In genomic region chr1:9078035-9078948, GRCh38 we compare ENCODE assay signal across 1 cellular context.
TF ChIP-seq lines count a peak whose summit lies in the region.

No MANE protein-coding gene starts in this region.

TF ChIP-seq in GM12878, 131 proteins besides CTCF, POLR2A, EP300 and RAD21 (continued from another document and continues in another):
- TF ChIP-seq, protein P1, sequence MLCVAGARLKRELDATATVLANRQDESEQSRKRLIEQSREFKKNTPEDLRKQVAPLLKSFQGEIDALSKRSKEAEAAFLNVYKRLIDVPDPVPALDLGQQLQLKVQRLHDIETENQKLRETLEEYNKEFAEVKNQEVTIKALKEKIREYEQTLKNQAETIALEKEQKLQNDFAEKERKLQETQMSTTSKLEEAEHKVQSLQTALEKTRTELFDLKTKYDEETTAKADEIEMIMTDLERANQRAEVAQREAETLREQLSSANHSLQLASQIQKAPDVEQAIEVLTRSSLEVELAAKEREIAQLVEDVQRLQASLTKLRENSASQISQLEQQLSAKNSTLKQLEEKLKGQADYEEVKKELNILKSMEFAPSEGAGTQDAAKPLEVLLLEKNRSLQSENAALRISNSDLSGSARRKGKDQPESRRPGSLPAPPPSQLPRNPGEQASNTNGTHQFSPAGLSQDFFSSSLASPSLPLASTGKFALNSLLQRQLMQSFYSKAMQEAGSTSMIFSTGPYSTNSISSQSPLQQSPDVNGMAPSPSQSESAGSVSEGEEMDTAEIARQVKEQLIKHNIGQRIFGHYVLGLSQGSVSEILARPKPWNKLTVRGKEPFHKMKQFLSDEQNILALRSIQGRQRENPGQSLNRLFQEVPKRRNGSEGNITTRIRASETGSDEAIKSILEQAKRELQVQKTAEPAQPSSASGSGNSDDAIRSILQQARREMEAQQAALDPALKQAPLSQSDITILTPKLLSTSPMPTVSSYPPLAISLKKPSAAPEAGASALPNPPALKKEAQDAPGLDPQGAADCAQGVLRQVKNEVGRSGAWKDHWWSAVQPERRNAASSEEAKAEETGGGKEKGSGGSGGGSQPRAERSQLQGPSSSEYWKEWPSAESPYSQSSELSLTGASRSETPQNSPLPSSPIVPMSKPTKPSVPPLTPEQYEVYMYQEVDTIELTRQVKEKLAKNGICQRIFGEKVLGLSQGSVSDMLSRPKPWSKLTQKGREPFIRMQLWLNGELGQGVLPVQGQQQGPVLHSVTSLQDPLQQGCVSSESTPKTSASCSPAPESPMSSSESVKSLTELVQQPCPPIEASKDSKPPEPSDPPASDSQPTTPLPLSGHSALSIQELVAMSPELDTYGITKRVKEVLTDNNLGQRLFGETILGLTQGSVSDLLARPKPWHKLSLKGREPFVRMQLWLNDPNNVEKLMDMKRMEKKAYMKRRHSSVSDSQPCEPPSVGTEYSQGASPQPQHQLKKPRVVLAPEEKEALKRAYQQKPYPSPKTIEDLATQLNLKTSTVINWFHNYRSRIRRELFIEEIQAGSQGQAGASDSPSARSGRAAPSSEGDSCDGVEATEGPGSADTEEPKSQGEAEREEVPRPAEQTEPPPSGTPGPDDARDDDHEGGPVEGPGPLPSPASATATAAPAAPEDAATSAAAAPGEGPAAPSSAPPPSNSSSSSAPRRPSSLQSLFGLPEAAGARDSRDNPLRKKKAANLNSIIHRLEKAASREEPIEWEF (IDR thresholded peaks at IDR 0.05; ENCODE audit: insufficient replicate concordance, low read depth, low read length) = no peak
- no peak for TF ChIP-seq ZNF274 (IDR thresholded peaks at IDR 0.05; ENCODE audit: insufficient read depth, insufficient read length)
- no peak for TF ChIP-seq SUPT20H (IDR thresholded peaks at IDR 0.05; ENCODE audit: borderline replicate concordance, control insufficient read depth, low read depth, low read length)
- TF ChIP-seq KDM1A (IDR thresholded peaks at IDR 0.05; ENCODE audit: borderline replicate concordance) = no peak
- no peak for TF ChIP-seq MYC (IDR thresholded peaks at IDR 0.05; ENCODE audit: insufficient read depth, insufficient read length, insufficient replicate concordance, low read length, severe bottlenecking)
- no peak for TF ChIP-seq YBX1 (IDR thresholded peaks at IDR 0.05)
- TF ChIP-seq, protein P2, sequence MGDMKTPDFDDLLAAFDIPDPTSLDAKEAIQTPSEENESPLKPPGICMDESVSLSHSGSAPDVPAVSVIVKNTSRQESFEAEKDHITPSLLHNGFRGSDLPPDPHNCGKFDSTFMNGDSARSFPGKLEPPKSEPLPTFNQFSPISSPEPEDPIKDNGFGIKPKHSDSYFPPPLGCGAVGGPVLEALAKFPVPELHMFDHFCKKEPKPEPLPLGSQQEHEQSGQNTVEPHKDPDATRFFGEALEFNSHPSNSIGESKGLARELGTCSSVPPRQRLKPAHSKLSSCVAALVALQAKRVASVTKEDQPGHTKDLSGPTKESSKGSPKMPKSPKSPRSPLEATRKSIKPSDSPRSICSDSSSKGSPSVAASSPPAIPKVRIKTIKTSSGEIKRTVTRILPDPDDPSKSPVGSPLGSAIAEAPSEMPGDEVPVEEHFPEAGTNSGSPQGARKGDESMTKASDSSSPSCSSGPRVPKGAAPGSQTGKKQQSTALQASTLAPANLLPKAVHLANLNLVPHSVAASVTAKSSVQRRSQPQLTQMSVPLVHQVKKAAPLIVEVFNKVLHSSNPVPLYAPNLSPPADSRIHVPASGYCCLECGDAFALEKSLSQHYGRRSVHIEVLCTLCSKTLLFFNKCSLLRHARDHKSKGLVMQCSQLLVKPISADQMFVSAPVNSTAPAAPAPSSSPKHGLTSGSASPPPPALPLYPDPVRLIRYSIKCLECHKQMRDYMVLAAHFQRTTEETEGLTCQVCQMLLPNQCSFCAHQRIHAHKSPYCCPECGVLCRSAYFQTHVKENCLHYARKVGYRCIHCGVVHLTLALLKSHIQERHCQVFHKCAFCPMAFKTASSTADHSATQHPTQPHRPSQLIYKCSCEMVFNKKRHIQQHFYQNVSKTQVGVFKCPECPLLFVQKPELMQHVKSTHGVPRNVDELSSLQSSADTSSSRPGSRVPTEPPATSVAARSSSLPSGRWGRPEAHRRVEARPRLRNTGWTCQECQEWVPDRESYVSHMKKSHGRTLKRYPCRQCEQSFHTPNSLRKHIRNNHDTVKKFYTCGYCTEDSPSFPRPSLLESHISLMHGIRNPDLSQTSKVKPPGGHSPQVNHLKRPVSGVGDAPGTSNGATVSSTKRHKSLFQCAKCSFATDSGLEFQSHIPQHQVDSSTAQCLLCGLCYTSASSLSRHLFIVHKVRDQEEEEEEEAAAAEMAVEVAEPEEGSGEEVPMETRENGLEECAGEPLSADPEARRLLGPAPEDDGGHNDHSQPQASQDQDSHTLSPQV (IDR thresholded peaks at IDR 0.05) = peak; percentile 100
- no peak for TF ChIP-seq ZNF384 (IDR thresholded peaks at IDR 0.05; ENCODE audit: borderline replicate concordance, low read depth, low read length)
- TF ChIP-seq REST (IDR thresholded peaks at IDR 0.05; ENCODE audit: low read depth, low read length) = no peak
- TF ChIP-seq, protein P3, sequence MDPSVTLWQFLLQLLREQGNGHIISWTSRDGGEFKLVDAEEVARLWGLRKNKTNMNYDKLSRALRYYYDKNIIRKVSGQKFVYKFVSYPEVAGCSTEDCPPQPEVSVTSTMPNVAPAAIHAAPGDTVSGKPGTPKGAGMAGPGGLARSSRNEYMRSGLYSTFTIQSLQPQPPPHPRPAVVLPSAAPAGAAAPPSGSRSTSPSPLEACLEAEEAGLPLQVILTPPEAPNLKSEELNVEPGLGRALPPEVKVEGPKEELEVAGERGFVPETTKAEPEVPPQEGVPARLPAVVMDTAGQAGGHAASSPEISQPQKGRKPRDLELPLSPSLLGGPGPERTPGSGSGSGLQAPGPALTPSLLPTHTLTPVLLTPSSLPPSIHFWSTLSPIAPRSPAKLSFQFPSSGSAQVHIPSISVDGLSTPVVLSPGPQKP (IDR thresholded peaks at IDR 0.05; ENCODE audit: low read depth, low read length) = peak; percentile 88; the same call in 1 of the 2 replicates
- TF ChIP-seq PAX8 (IDR thresholded peaks at IDR 0.05) = no peak
- TF ChIP-seq, protein P4, sequence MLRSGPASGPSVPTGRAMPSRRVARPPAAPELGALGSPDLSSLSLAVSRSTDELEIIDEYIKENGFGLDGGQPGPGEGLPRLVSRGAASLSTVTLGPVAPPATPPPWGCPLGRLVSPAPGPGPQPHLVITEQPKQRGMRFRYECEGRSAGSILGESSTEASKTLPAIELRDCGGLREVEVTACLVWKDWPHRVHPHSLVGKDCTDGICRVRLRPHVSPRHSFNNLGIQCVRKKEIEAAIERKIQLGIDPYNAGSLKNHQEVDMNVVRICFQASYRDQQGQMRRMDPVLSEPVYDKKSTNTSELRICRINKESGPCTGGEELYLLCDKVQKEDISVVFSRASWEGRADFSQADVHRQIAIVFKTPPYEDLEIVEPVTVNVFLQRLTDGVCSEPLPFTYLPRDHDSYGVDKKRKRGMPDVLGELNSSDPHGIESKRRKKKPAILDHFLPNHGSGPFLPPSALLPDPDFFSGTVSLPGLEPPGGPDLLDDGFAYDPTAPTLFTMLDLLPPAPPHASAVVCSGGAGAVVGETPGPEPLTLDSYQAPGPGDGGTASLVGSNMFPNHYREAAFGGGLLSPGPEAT (IDR thresholded peaks at IDR 0.05; ENCODE audit: low read depth) = peak; percentile 82
- TF ChIP-seq SMAD1 (IDR thresholded peaks at IDR 0.05; ENCODE audit: low read depth, partially characterized antibody) = no peak
- TF ChIP-seq NFYA (IDR thresholded peaks at IDR 0.05; ENCODE audit: borderline replicate concordance, low read depth, low read length) = no peak
- no peak for TF ChIP-seq STAT1 (conservative IDR thresholded peaks at IDR 0.05)
- TF ChIP-seq BCL11A (IDR thresholded peaks at IDR 0.05; ENCODE audit: low read depth, low read length) = peak; percentile 92
- TF ChIP-seq ZNF207 (IDR thresholded peaks at IDR 0.05; ENCODE audit: borderline replicate concordance) = no peak
- peak; percentile 85 for TF ChIP-seq NBN (IDR thresholded peaks at IDR 0.05)
- no peak for TF ChIP-seq HSF1 (IDR thresholded peaks at IDR 0.05; ENCODE audit: low read depth, low read length)
- peak; percentile 68; the same call in 1 of the 2 replicates for TF ChIP-seq MTA3 (IDR thresholded peaks at IDR 0.05; ENCODE audit: borderline replicate concordance, low read length)
- peak; percentile 93 for TF ChIP-seq IKZF1 (conservative IDR thresholded peaks at IDR 0.05)
- TF ChIP-seq NR2C2 (IDR thresholded peaks at IDR 0.05; ENCODE audit: borderline replicate concordance, control insufficient read depth, insufficient read length, low read depth) = no peak
- TF ChIP-seq BHLHE40 (IDR thresholded peaks at IDR 0.05; ENCODE audit: borderline replicate concordance in 1 of 2, low read depth in 2 of 2, low read length in 1 of 2) = peak; percentile 57 to 79; a peak in 2 of 4 replicates
- TF ChIP-seq USF2 (IDR thresholded peaks at IDR 0.05; ENCODE audit: borderline replicate concordance, low read depth, low read length) = no peak
- TF ChIP-seq BRCA1 (IDR thresholded peaks at IDR 0.05; ENCODE audit: low read depth, low read length) = no peak
- peak; percentile 100 for TF ChIP-seq ZNF687 (IDR thresholded peaks at IDR 0.05)
- TF ChIP-seq MEF2A (IDR thresholded peaks at IDR 0.05; ENCODE audit: insufficient read depth, low read depth, low read length) = peak; percentile 75; the same call in 1 of the 2 replicates
- TF ChIP-seq PML (IDR thresholded peaks at IDR 0.05; ENCODE audit: low read length) = no peak
- peak; percentile 63; the same call in 1 of the 2 replicates for TF ChIP-seq CREB1 (IDR thresholded peaks at IDR 0.05; ENCODE audit: low read depth)
